In the genomic region with DNA sequence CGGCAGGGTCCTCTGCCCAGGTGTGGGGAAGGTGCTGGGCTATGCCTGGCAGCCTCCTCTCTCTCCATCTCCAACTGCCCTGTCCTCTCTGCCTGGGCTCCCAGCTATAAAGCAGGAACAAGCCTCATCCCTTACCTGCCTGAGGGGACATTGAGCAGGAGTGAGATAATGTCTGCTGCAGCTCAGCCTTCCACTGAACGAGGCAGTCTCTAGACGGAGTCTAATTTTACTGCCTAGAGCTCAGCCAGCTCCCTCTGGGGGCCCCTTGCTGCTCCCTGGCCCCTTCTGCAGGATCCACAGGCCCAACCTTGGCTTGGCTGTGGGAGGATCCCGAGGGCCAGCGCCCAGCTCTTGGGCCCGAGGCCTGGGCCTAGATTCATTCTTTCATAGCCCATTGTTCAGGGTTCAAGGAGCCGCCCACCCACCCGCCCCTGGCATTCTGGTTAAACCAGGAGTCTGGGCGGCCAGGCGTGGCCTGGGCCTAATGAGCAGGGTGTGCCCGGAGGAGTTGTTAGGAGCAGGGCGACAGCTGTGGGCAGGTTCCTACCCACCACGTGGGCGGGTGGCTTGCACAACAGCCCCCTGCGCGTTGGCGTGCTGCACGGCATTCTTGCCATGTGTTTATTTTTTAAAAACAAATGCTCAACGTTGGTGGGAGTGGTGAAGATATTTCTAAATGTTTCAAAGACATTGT, we compare ENCODE assay signal across 11 cellular contexts. TPM values are rescaled to one million over a fixed set of nuclear protein-coding genes. Genes with fewer than 3 reads are reported as not detected.
DNase-seq lines count a peak whose midpoint lies in the region; ATAC-seq and TF ChIP-seq lines count a peak whose summit lies in the region.
"Had no signal": no experiment of that assay in that cellular context is flagged by ENCODE, and none has a peak within 500 bp of the region (broad histone marks: within the 10 kb centered on the region; RNA-seq: fewer than 3 reads in every experiment).

No MANE protein-coding gene starts in this region.

- WGBS in mammary epithelial cell (ENCODE audit: low coverage, missing lambda C conversion rate), result 3% methylated on average over 12 of the region's 19 CpGs

- peak overlapping the region; percentile 70 for H2AFZ ChIP-seq in mammary epithelial cell (ENCODE audit: low read depth, low read length)

- no peaks in the 10 kb centered on the region for H3K79me2 ChIP-seq in mammary epithelial cell (ENCODE audit: insufficient read depth, low read length)

- H3K27ac ChIP-seq in left ventricle myocardium inferior (replicated peaks) (no peak overlapping the region), mammary epithelial cell (ENCODE audit: insufficient read depth, low read depth, low read length) (peak overlapping the region; percentile 74), vagina (peak overlapping the region; percentile 54)
- H3K27ac ChIP-seq: adrenal gland had no signal

- H3K4me3 ChIP-seq in left ventricle myocardium inferior (no peak overlapping the region), mammary epithelial cell (replicated peaks in 1 of 3; ENCODE audit: insufficient read depth in 1 of 3, low read depth in 2 of 3, low read length in 3 of 3) (peak overlapping the region in 1 of 3 experiments; percentile 11), vagina (no peak overlapping the region)
- H3K4me3 ChIP-seq: adrenal gland had no signal

- H3K9me3 ChIP-seq in left ventricle myocardium inferior (replicated peaks) (peaks cover 12% of the 10 kb centered on the region), mammary epithelial cell (replicated peaks; ENCODE audit: insufficient read depth, low read length) (peaks cover 11% of the 10 kb centered on the region), vagina (no peaks in the 10 kb centered on the region)
- H3K9me3 ChIP-seq: adrenal gland had no signal

- dilution Hi-C loops in mammary epithelial cell (cut with HindIII; ENCODE audit: low sequenced_read_pairs), result no loop called here

- H3K4me1 ChIP-seq in left ventricle myocardium inferior (peaks cover 5% of the 10 kb centered on the region), mammary epithelial cell (ENCODE audit: insufficient read depth, low read length) (peaks cover 35% of the 10 kb centered on the region), vagina (peaks cover 32% of the 10 kb centered on the region)
- H3K4me1 ChIP-seq: adrenal gland had no signal

- ATAC-seq in Right ventricle myocardium superior (ENCODE audit: poor library complexity) (peak; percentile 30), HG03159 (IDR thresholded peaks at IDR 0.05; ENCODE audit: unreplicated experiment) (no peak), GM21576 (IDR thresholded peaks at IDR 0.05; ENCODE audit: unreplicated experiment) (no peak), GM21423 (IDR thresholded peaks at IDR 0.05; ENCODE audit: unreplicated experiment) (no peak)
- ATAC-seq: T-helper 17 cell had no signal

- H3K9ac ChIP-seq in mammary epithelial cell (ENCODE audit: insufficient read depth, low read length), result peak overlapping the region; percentile 35

- DNase-seq in Right ventricle myocardium superior (peak; percentile 32), left ventricle myocardium inferior (no peak), mammary epithelial cell (peak; percentile 68), mesenteric fat pad (ENCODE audit: low spot score) (peak; percentile 82), vagina (ENCODE audit: extremely low spot score in 2 of 2) (no peak)
- DNase-seq: adrenal gland, NCI-H187 treated with DMSO at 0.1 percent for 48 hours, T-helper 17 cell had no signal

- CTCF ChIA-PET in mammary epithelial cell (lab: Charles Lee; ENCODE audit: low non-redundant PET), result interaction anchor here (0.6 kb wide), 1 partner anchor 9 kb away, joined by 8 read pairs; no protein-coding TSS in a partner anchor

- no peaks in the 10 kb centered on the region for H4K20me1 ChIP-seq in mammary epithelial cell (ENCODE audit: insufficient read depth, low read length)

- no peaks in the 10 kb centered on the region for H3K36me3 ChIP-seq in left ventricle myocardium inferior
- H3K36me3 ChIP-seq in mammary epithelial cell (ENCODE audit: insufficient read depth, low read length), result no peaks in the 10 kb centered on the region
- H3K36me3 ChIP-seq in vagina, result no peaks in the 10 kb centered on the region
- H3K36me3 ChIP-seq: adrenal gland had no signal

- intact Hi-C loops in Right ventricle myocardium superior (cut with DNase I) (no loop called here), left ventricle myocardium inferior (cut with micrococcal nuclease) (no loop called here), mammary epithelial cell (cut with micrococcal nuclease) (no loop called here), vagina (cut with DNase I) (no loop called here)

- no peak for TF ChIP-seq POLR2A in vagina (IDR thresholded peaks at IDR 0.05)

- in situ Hi-C loops in mammary epithelial cell (cut with MboI; ENCODE audit: low sequenced_read_pairs in 2 of 2), result no loop called here

- no TSS peak for BruUV-seq in mammary epithelial cell (replicated peaks; lab: Mats Ljungman, UMichigan)

- peak overlapping the region; percentile 31 for H3K4me2 ChIP-seq in mammary epithelial cell (ENCODE audit: insufficient read depth, low read depth, low read length)

- H3K27me3 ChIP-seq in left ventricle myocardium inferior (ENCODE audit: low read depth), result no peaks in the 10 kb centered on the region
- no peaks in the 10 kb centered on the region for H3K27me3 ChIP-seq in mammary epithelial cell (ENCODE audit: insufficient read depth, low read length)
- H3K27me3 ChIP-seq in vagina, result no peaks in the 10 kb centered on the region
- H3K27me3 ChIP-seq: adrenal gland had no signal

- TF ChIP-seq CTCF in left ventricle myocardium inferior (IDR thresholded peaks at IDR 0.05; ENCODE audit: borderline replicate concordance) (no peak), mammary epithelial cell (conservative IDR thresholded peaks at IDR 0.05 in 1 of 2, IDR thresholded peaks at IDR 0.05 in 1 of 2; ENCODE audit: extremely low read depth in 1 of 2, insufficient read depth in 1 of 2, low read depth in 1 of 2, low read length in 2 of 2) (no peak), vagina (IDR thresholded peaks at IDR 0.05) (no peak)

RNA-seq across cellular contexts. Expression of a gene that starts 44.6 kb away (rescaled TPM):
- total RNA-seq in Right ventricle myocardium superior, result 45.7 TPM
- total RNA-seq in left ventricle myocardium inferior, result 50.2 TPM
- 10 to 100 TPM; 89.9 to 92.9 TPM for total RNA-seq in mammary epithelial cell
- polyA plus RNA-seq in mammary epithelial cell, result 30.6 TPM
- polyA minus RNA-seq in mammary epithelial cell, result 126 TPM
- total RNA-seq in mesenteric fat pad, result 259 TPM
- total RNA-seq in vagina, result 213 TPM

RNA-seq across cellular contexts. Expression of a gene that starts 58.6 kb away (rescaled TPM):
- total RNA-seq in Right ventricle myocardium superior (1.8 TPM), left ventricle myocardium inferior (2.4 TPM), mammary epithelial cell (1 to 10 TPM; 4.2 to 5.2 TPM), mesenteric fat pad (6.3 TPM), vagina (2.5 TPM)
- 2.0 TPM for polyA plus RNA-seq in mammary epithelial cell
- polyA minus RNA-seq in mammary epithelial cell, result 0.93 TPM

Comparison
In these comparisons a context has a peak if more than half of its experiments do, and no peak if none do; other contexts are left out.
1. DNase-seq: peak in Right ventricle myocardium superior (single experiment), mammary epithelial cell (single experiment) and mesenteric fat pad (single experiment); none in left ventricle myocardium inferior (single experiment) and vagina (0 of 2).